ENCODE assay signal across 25 cellular contexts in the genomic region with DNA sequence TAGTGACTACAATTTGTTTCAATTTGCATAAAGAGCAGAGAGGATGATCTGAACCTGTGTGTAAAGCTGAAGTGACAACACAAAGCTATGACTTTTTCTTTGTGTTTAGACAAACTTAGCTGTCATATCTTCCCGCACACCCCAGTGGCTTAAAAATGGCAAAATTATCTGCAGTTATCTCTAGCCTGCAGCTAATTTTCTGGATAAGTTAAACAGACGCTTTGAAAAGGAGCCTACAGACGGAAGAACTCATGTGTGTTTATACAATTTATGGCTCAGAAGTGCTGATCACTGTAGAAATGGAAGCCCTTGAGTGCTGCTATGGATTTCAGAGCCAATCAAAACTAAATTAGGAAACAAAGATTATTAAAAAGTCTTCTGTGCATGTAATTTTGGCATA. TPM values are rescaled to one million over a fixed set of nuclear protein-coding genes. Genes with fewer than 3 reads are reported as not detected.
DNase-seq lines count a peak whose midpoint lies in the region; ATAC-seq, FAIRE-seq and TF ChIP-seq lines count a peak whose summit lies in the region.
"Had no signal": no experiment of that assay in that cellular context is flagged by ENCODE, and none has a peak within 500 bp of the region (broad histone marks: within the 10 kb centered on the region; RNA-seq: fewer than 3 reads in every experiment).

No MANE protein-coding gene starts in this region.

- H2AFZ ChIP-seq in mammary epithelial cell (ENCODE audit: low read depth, low read length) (peak overlapping the region; percentile 6), OCI-LY3 (ENCODE audit: low read depth, low read length) (no peak overlapping the region), keratinocyte (ENCODE audit: control insufficient read depth, low read length) (no peak overlapping the region)
- H2AFZ ChIP-seq: GM23248 had no signal

- no TSS peak for BruUV-seq in mammary epithelial cell (replicated peaks; lab: Mats Ljungman, UMichigan)

- H3K9ac ChIP-seq in mammary epithelial cell (ENCODE audit: insufficient read depth, low read length): no peak overlapping the region
- no peak overlapping the region for H3K9ac ChIP-seq in OCI-LY3 (ENCODE audit: low read length)
- no peak overlapping the region for H3K9ac ChIP-seq in keratinocyte (ENCODE audit: control insufficient read depth, extremely low read depth, insufficient read depth, low read length)
- H3K9ac ChIP-seq: GM23248 had no signal

- no peak for TF ChIP-seq POLR2A in breast epithelium (IDR thresholded peaks at IDR 0.05)

- no peak for DNase-seq in mammary epithelial cell
- no peak for DNase-seq in breast epithelium (ENCODE audit: low spot score in 2 of 2)
- no peak for DNase-seq in keratinocyte (ENCODE audit: low read depth, low spot score)
- no peak for DNase-seq in activated naive CD4-positive, alpha-beta T cell treated with anti-CD3 and anti-CD28 coated beads, Interleukin-2, amount 10 ng/mL, durations not matched to agents 7 days and 5 days
- DNase-seq in left lung: no peak
- DNase-seq in stimulated activated CD4-positive, alpha-beta T cell treated with anti-CD3 and anti-CD28 coated beads, Interleukin-4, amount 100 ng/mL, for 4 hours: no peak
- DNase-seq: Caco-2; CD8-positive, alpha-beta T cell; DMS 273 treated with DMSO at 0.1 percent for 48 hours; DMS79; EL; GDM1; GM23248; H7; Kasumi-1; NCI-H1092 treated with DMSO at 0.1 percent for 48 hours; NCI-H1694; NCI-H2029 treated with DMSO at 0.1 percent for 48 hours; SIG-M5 had no signal

- no peaks in the 10 kb centered on the region for H3K36me3 ChIP-seq in mammary epithelial cell (ENCODE audit: insufficient read depth, low read length)
- H3K36me3 ChIP-seq in breast epithelium: no peaks in the 10 kb centered on the region
- peaks cover 26% of the 10 kb centered on the region for H3K36me3 ChIP-seq in OCI-LY3 (replicated peaks; ENCODE audit: low read depth, low read length)
- no peaks in the 10 kb centered on the region for H3K36me3 ChIP-seq in keratinocyte (ENCODE audit: control insufficient read depth in 2 of 2, extremely low read depth in 1 of 2, insufficient read depth in 2 of 2, low read length in 2 of 2)
- H3K36me3 ChIP-seq in left lung: no peaks in the 10 kb centered on the region

- no peaks in the 10 kb centered on the region for H3K27me3 Mint-ChIP-seq in activated naive CD4-positive, alpha-beta T cell treated with anti-CD3 and anti-CD28 coated beads, Interleukin-2, amount 10 ng/mL, durations not matched to agents 7 days and 5 days

- intact Hi-C loops in mammary epithelial cell (cut with micrococcal nuclease) (no loop called here), breast epithelium (cut with DNase I; ENCODE audit: low total_unique reads) (no loop called here), left lung (cut with DNase I) (no loop called here)

- peak; percentile 64 for FAIRE-seq in keratinocyte (lab: Jason Lieb, UNC)
- FAIRE-seq: GM12878, HTR-8/SVneo, K562 had no signal

- H4K20me1 ChIP-seq in mammary epithelial cell (ENCODE audit: insufficient read depth, low read length) (no peaks in the 10 kb centered on the region), OCI-LY3 (ENCODE audit: insufficient read depth, low read length) (peaks cover 73% of the 10 kb centered on the region), keratinocyte (ENCODE audit: control insufficient read depth, extremely low read depth, insufficient read depth, low read length) (no peaks in the 10 kb centered on the region)

- dilution Hi-C loops in mammary epithelial cell (cut with HindIII; ENCODE audit: low sequenced_read_pairs): no loop called here
- dilution Hi-C loops in keratinocyte (cut with MboI; ENCODE audit: extremely low pct_ligation_motif_present, low sequenced_read_pairs): no loop called here

- H3K27me3 ChIP-seq in mammary epithelial cell (ENCODE audit: insufficient read depth, low read length) (no peaks in the 10 kb centered on the region), breast epithelium (no peaks in the 10 kb centered on the region), OCI-LY3 (ENCODE audit: low read depth, low read length) (no peaks in the 10 kb centered on the region), keratinocyte (ENCODE audit: control insufficient read depth, extremely low read depth, insufficient read depth, low read length) (no peaks in the 10 kb centered on the region), left lung (peaks cover 0 to 32% of the 10 kb centered on the region in 2 donors)

- in situ Hi-C loops in mammary epithelial cell (cut with MboI; ENCODE audit: low sequenced_read_pairs in 2 of 2): no loop called here

- H3K4me3 Mint-ChIP-seq in activated naive CD4-positive, alpha-beta T cell treated with anti-CD3 and anti-CD28 coated beads, Interleukin-2, amount 10 ng/mL, durations not matched to agents 7 days and 5 days: no peak overlapping the region
- H3K4me3 Mint-ChIP-seq: B cell; CD8-positive, alpha-beta T cell had no signal

- H3K4me1 ChIP-seq in mammary epithelial cell (ENCODE audit: insufficient read depth, low read length): peaks cover 7% of the 10 kb centered on the region
- H3K4me1 ChIP-seq in breast epithelium: no peaks in the 10 kb centered on the region
- peaks cover 11% of the 10 kb centered on the region for H3K4me1 ChIP-seq in OCI-LY3 (ENCODE audit: low read length)
- H3K4me1 ChIP-seq in keratinocyte (ENCODE audit: control insufficient read depth, extremely low read depth, insufficient read depth, low read length): peaks cover 4% of the 10 kb centered on the region
- no peaks in the 10 kb centered on the region for H3K4me1 ChIP-seq in left lung
- H3K4me1 ChIP-seq: Caco-2 had no signal

- no peak overlapping the region for H3K27ac Mint-ChIP-seq in activated naive CD4-positive, alpha-beta T cell treated with anti-CD3 and anti-CD28 coated beads, Interleukin-2, amount 10 ng/mL, durations not matched to agents 7 days and 5 days
- H3K27ac Mint-ChIP-seq: B cell; CD8-positive, alpha-beta T cell had no signal

- H3K4me3 ChIP-seq in mammary epithelial cell (replicated peaks in 1 of 3; ENCODE audit: insufficient read depth in 1 of 3, low read depth in 2 of 3, low read length in 3 of 3): no peak overlapping the region
- no peak overlapping the region for H3K4me3 ChIP-seq in breast epithelium
- no peak overlapping the region for H3K4me3 ChIP-seq in OCI-LY3 (ENCODE audit: low read length)
- H3K4me3 ChIP-seq in keratinocyte (ENCODE audit: control insufficient read depth in 2 of 3, extremely low read depth in 1 of 3, insufficient read depth in 2 of 3, low read depth in 1 of 3, low read length in 3 of 3): no peak overlapping the region
- no peak overlapping the region for H3K4me3 ChIP-seq in left lung
- H3K4me3 ChIP-seq: GM12878, GM23248, K562 had no signal

- no peaks in the 10 kb centered on the region for H3K4me1 Mint-ChIP-seq in activated naive CD4-positive, alpha-beta T cell treated with anti-CD3 and anti-CD28 coated beads, Interleukin-2, amount 10 ng/mL, durations not matched to agents 7 days and 5 days
- H3K4me1 Mint-ChIP-seq: B cell had no signal

- no peaks in the 10 kb centered on the region for H3K9me1 ChIP-seq in keratinocyte (ENCODE audit: control insufficient read depth, extremely low read depth, insufficient read depth, low read length)

- H3K4me2 ChIP-seq in mammary epithelial cell (ENCODE audit: insufficient read depth, low read depth, low read length) (no peak overlapping the region), OCI-LY3 (ENCODE audit: low read length) (peak overlapping the region; percentile 22; the same call in 1 of the 2 replicates), keratinocyte (ENCODE audit: control insufficient read depth, extremely low read depth, insufficient read depth, low read depth, low read length) (no peak overlapping the region)

- TF ChIP-seq CTCF in mammary epithelial cell (conservative IDR thresholded peaks at IDR 0.05 in 1 of 2, IDR thresholded peaks at IDR 0.05 in 1 of 2; ENCODE audit: extremely low read depth in 1 of 2, insufficient read depth in 1 of 2, low read depth in 1 of 2, low read length in 2 of 2) (no peak), breast epithelium (IDR thresholded peaks at IDR 0.05) (no peak), OCI-LY3 (IDR thresholded peaks at IDR 0.05; ENCODE audit: low read depth, low read length) (no peak), keratinocyte (optimal IDR thresholded peaks at IDR 0.05 in 1 of 3, IDR thresholded peaks at IDR 0.05 in 1 of 3, conservative IDR thresholded peaks at IDR 0.05 in 1 of 3; ENCODE audit: extremely low read depth in 1 of 3, insufficient read depth in 2 of 3, low read length in 3 of 3) (no peak), left lung (IDR thresholded peaks at IDR 0.05) (no peak)

- H3K79me2 ChIP-seq in mammary epithelial cell (ENCODE audit: insufficient read depth, low read length): no peaks in the 10 kb centered on the region
- peaks cover 63% of the 10 kb centered on the region for H3K79me2 ChIP-seq in OCI-LY3 (ENCODE audit: low read length)
- peaks cover 6% of the 10 kb centered on the region for H3K79me2 ChIP-seq in keratinocyte (ENCODE audit: control insufficient read depth, insufficient read depth, low read length)

- no peaks in the 10 kb centered on the region for H3K36me3 Mint-ChIP-seq in activated naive CD4-positive, alpha-beta T cell treated with anti-CD3 and anti-CD28 coated beads, Interleukin-2, amount 10 ng/mL, durations not matched to agents 7 days and 5 days
- H3K36me3 Mint-ChIP-seq: CD8-positive, alpha-beta T cell had no signal

- no peak overlapping the region for H3K27ac ChIP-seq in mammary epithelial cell (ENCODE audit: insufficient read depth, low read depth, low read length)
- no peak overlapping the region for H3K27ac ChIP-seq in breast epithelium
- no peak overlapping the region for H3K27ac ChIP-seq in OCI-LY3 (ENCODE audit: low read length)
- H3K27ac ChIP-seq in keratinocyte (ENCODE audit: control insufficient read depth, insufficient read depth, low read length): no peak overlapping the region
- H3K27ac ChIP-seq in left lung: no peak overlapping the region
- H3K27ac ChIP-seq: C4-2B, GM23248 had no signal

- no peak for ATAC-seq in left lung
- ATAC-seq: CD8-positive, alpha-beta T cell; K562 had no signal

- H3K9me3 Mint-ChIP-seq in activated naive CD4-positive, alpha-beta T cell treated with anti-CD3 and anti-CD28 coated beads, Interleukin-2, amount 10 ng/mL, durations not matched to agents 7 days and 5 days: no peaks in the 10 kb centered on the region
- H3K9me3 Mint-ChIP-seq: CD8-positive, alpha-beta T cell had no signal

- 72% methylated on average over 3 of the region's 3 CpGs for WGBS in mammary epithelial cell (ENCODE audit: low coverage, missing lambda C conversion rate)

- CTCF ChIA-PET in mammary epithelial cell (lab: Charles Lee; ENCODE audit: low non-redundant PET): no interaction called here
- CTCF ChIA-PET in activated naive CD4-positive, alpha-beta T cell treated with anti-CD3 and anti-CD28 coated beads, Interleukin-2, amount 10 ng/mL, durations not matched to agents 7 days and 5 days (lab: Charles Lee): no interaction called here

- H3K9me3 ChIP-seq in mammary epithelial cell (replicated peaks; ENCODE audit: insufficient read depth, low read length) (no peaks in the 10 kb centered on the region), breast epithelium (no peaks in the 10 kb centered on the region), OCI-LY3 (ENCODE audit: insufficient read depth, low read length) (no peaks in the 10 kb centered on the region), keratinocyte (ENCODE audit: control insufficient read depth, low read depth, low read length) (no peaks in the 10 kb centered on the region), left lung (no peaks in the 10 kb centered on the region)
- H3K9me3 ChIP-seq: Caco-2 had no signal

RNA-seq across cellular contexts. Expression of gene NTNG1, which starts 11.5 kb away (rescaled TPM):
- total RNA-seq in mammary epithelial cell: 1 to 10 TPM; 1.2 to 6.1 TPM
- polyA plus RNA-seq in mammary epithelial cell: 1.7 TPM
- 4.7 TPM for polyA minus RNA-seq in mammary epithelial cell
- 1 to 10 TPM in 1 of 3 donors, under 1 TPM in 2; 0.32 to 5.7 (median 0.98) TPM for total RNA-seq in breast epithelium
- polyA plus RNA-seq in keratinocyte: 3.2 to 8.5 TPM (median 8.1 TPM) in 3 replicates
- 0.46 TPM for polyA plus RNA-seq in keratinocyte (2011; ENCODE audit: low read depth)
- 2.8 and 5.5 TPM in 2 replicates for polyA plus RNA-seq in keratinocyte (2011; cell fraction: cytosol; rRNA removed)
- 7.7 and 8.7 TPM in 2 replicates for polyA plus RNA-seq in keratinocyte (2011; cell fraction: nucleus; rRNA removed)
- 0.61 and 5.4 TPM in 2 replicates for polyA plus RNA-seq in keratinocyte (2012; ENCODE audit: low replicate concordance)
- 1.5 to 11.0 TPM (median 4.6 TPM) in 3 replicates for polyA minus RNA-seq in keratinocyte
- 3.6 TPM for polyA minus RNA-seq in keratinocyte (2011; cell fraction: cytosol; rRNA and poly(A)+ RNA removed)
- 10.2 and 15.0 TPM in 2 replicates for polyA minus RNA-seq in keratinocyte (2011; cell fraction: nucleus; rRNA and poly(A)+ RNA removed)
- 10 to 100 TPM in 1 of 2 donors, 1 to 10 TPM in 1; 5.7 to 12.7 TPM for total RNA-seq in left lung
- total RNA-seq: Caco-2; CD8-positive, alpha-beta T cell; K562 had no signal
- polyA plus RNA-seq: K562 had no signal
